Comparison of ENCODE assay signal across 1 cellular context in genomic region chr5:148827723-148828122, GRCh38.
TF ChIP-seq lines count a peak whose summit lies in the region.

No MANE protein-coding gene starts in this region.

TF ChIP-seq in IMR-90, 13 proteins besides CTCF, POLR2A, EP300 and RAD21 (continued from another document):
- TF ChIP-seq, protein P1, sequence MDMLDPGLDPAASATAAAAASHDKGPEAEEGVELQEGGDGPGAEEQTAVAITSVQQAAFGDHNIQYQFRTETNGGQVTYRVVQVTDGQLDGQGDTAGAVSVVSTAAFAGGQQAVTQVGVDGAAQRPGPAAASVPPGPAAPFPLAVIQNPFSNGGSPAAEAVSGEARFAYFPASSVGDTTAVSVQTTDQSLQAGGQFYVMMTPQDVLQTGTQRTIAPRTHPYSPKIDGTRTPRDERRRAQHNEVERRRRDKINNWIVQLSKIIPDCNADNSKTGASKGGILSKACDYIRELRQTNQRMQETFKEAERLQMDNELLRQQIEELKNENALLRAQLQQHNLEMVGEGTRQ (IDR thresholded peaks at IDR 0.05; ENCODE audit: low read depth, low read length) = no peak
- no peak for TF ChIP-seq MXI1 (IDR thresholded peaks at IDR 0.05; ENCODE audit: borderline replicate concordance, low read depth, low read length)
- TF ChIP-seq RFX5 (IDR thresholded peaks at IDR 0.05; ENCODE audit: low read depth, low read length) = no peak
